In genomic region chr7:2472744-2473143, GRCh38 we compare ENCODE assay signal across 19 cellular contexts. TPM values are rescaled to one million over a fixed set of nuclear protein-coding genes. Genes with fewer than 3 reads are reported as not detected.
DNase-seq lines count a peak whose midpoint lies in the region; ATAC-seq, FAIRE-seq and TF ChIP-seq lines count a peak whose summit lies in the region.
"Had no signal": no experiment of that assay in that cellular context is flagged by ENCODE, and none has a peak within 500 bp of the region (broad histone marks: within the 10 kb centered on the region; RNA-seq: fewer than 3 reads in every experiment).

No MANE protein-coding gene starts in this region.

- H3K27ac ChIP-seq in H1 (ENCODE audit: low read depth, low read length) (no peak overlapping the region), aorta (ENCODE audit: low read depth in 1 of 2, low read length in 2 of 2) (no peak overlapping the region)
- H3K27ac ChIP-seq: Peyer's patch had no signal

- H3K4me1 Mint-ChIP-seq in activated T-helper 17 cell treated with anti-CD3 and anti-CD28 coated beads, Interleukin-2, amount 50 U/mL, for 72 hours = peaks cover 5% of the 10 kb centered on the region
- H3K4me1 Mint-ChIP-seq in endothelial cell (ENCODE audit: unreplicated experiment) = peaks cover 21% of the 10 kb centered on the region

- H3K56ac ChIP-seq in H1 (replicated peaks; ENCODE audit: insufficient read length, low read depth, low read length) = no peak overlapping the region

- H3K4me1 ChIP-seq in H1 (replicated peaks in 1 of 4; ENCODE audit: control insufficient read depth in 3 of 4, insufficient read depth in 4 of 4, low read length in 3 of 4) = peaks cover 0 to 33% (median 21%) of the 10 kb centered on the region in 4 experiments; a peak in 6 of 7 replicates
- no peaks in the 10 kb centered on the region for H3K4me1 ChIP-seq in aorta (ENCODE audit: control insufficient read depth in 1 of 2, insufficient read depth in 2 of 2, low read length in 2 of 2)

- no peak for TF ChIP-seq EP300 in H1 (IDR thresholded peaks at IDR 0.05; ENCODE audit: borderline replicate concordance in 1 of 2, low read depth in 2 of 2, low read length in 2 of 2)

- no peak overlapping the region for H3K4me3 ChIP-seq in H1 (ENCODE audit: extremely low read depth in 1 of 4, insufficient read depth in 2 of 4, low read depth in 3 of 4, low read length in 4 of 4)
- no peak overlapping the region for H3K4me3 ChIP-seq in aorta (ENCODE audit: low read length in 2 of 2)
- H3K4me3 ChIP-seq: Peyer's patch had no signal

- H2BK5ac ChIP-seq in H1 (ENCODE audit: low read depth, low read length) = peak overlapping the region; percentile 3; the same call in 1 of the 2 replicates

- TF ChIP-seq CTCF in H1 (IDR thresholded peaks at IDR 0.05; ENCODE audit: control extremely low read depth in 1 of 3, insufficient read depth in 1 of 3, low read depth in 1 of 3, low read length in 3 of 3) = peak in 2 of 3 experiments; percentile 19 to 25; a peak in 1 of 4 replicates
- TF ChIP-seq CTCF in endothelial cell (IDR thresholded peaks at IDR 0.05; ENCODE audit: unreplicated experiment) = no peak

- intact Hi-C loops in aorta (cut with DNase I) = no loop called here

- peak overlapping the region; percentile 65 for H4K91ac ChIP-seq in H1 (replicated peaks; ENCODE audit: insufficient read length, low read length)

- no peak for FAIRE-seq in H1 (lab: Jason Lieb, UNC)
- FAIRE-seq: GM19239 had no signal

- H3K9me3 ChIP-seq in H1 (ENCODE audit: insufficient read depth in 2 of 2, low read depth in 1 of 2, low read length in 1 of 2) = no peaks in the 10 kb centered on the region
- no peaks in the 10 kb centered on the region for H3K9me3 ChIP-seq in aorta (ENCODE audit: control insufficient read depth, low read length)
- H3K9me3 ChIP-seq: Peyer's patch had no signal

- no peaks in the 10 kb centered on the region; the same call in 1 of the 2 replicates for H3K23me2 ChIP-seq in H1 (ENCODE audit: low read depth, low read length)

- H3K23ac ChIP-seq in H1 (ENCODE audit: insufficient read length) = no peak overlapping the region

- no peak overlapping the region for H4K5ac ChIP-seq in H1 (ENCODE audit: insufficient read length, low read depth, low read length)

- H3K18ac ChIP-seq in H1 (ENCODE audit: extremely low read depth, low read length) = no peak overlapping the region

- no peaks in the 10 kb centered on the region for H3K36me3 Mint-ChIP-seq in activated T-helper 17 cell treated with anti-CD3 and anti-CD28 coated beads, Interleukin-2, amount 50 U/mL, for 72 hours (ENCODE audit: low read depth)
- H3K36me3 Mint-ChIP-seq in endothelial cell (ENCODE audit: low read depth, unreplicated experiment) = peaks cover 4% of the 10 kb centered on the region

- DNase-seq in NCI-H1694 treated with DMSO at 0.1 percent for 48 hours (lab: John Stamatoyannopoulos, UW) (peak; percentile 16), NCI-H1694 (lab: John Stamatoyannopoulos, UW) (no peak), NCI-H2171 (lab: John Stamatoyannopoulos, UW) (peak; percentile 39), H1 (ENCODE audit: low read depth in 1 of 2, low spot score in 2 of 2) (no peak), aorta (no peak), endothelial cell (ENCODE audit: low spot score) (no peak)
- DNase-seq in stimulated activated CD4-positive, alpha-beta T cell treated with anti-CD3 and anti-CD28 coated beads, Interleukin-4, amount 100 ng/mL, for 4 hours = no peak
- DNase-seq: C1 segment of cervical spinal cord, NCI-H1436, NCI-H2081, NCI-H226, NCI-H524 treated with DMSO at 0.1 percent for 48 hours, Peyer's patch, SHP77 had no signal

- no peak overlapping the region for H3K14ac ChIP-seq in H1 (ENCODE audit: insufficient read length)

- WGBS in H1 (ENCODE audit: extremely low coverage in 1 of 2, insufficient coverage in 1 of 2, insufficient read length in 1 of 2, insufficient replicate concordance in 2 of 2, low coverage in 1 of 2, low lambda C conversion rate in 2 of 2, missing lambda C conversion rate in 1 of 2), 2 experiments = 89% methylated on average over 6 of the region's 6 CpGs; no CpG with 5 or more reads in 1 of the 2 experiments
- 84 to 87% methylated on average over 5 to 6 of the region's 6 CpGs for WGBS in aorta, 2 donors

- peak overlapping the region; percentile 90; the same call in 1 of the 2 replicates for H2BK20ac ChIP-seq in H1 (ENCODE audit: low read length)

- TF ChIP-seq POLR2A in H1 (IDR thresholded peaks at IDR 0.05; ENCODE audit: control extremely low read depth in 1 of 2, low read depth in 2 of 2, low read length in 2 of 2) = no peak

- POLR2A ChIA-PET in H1 (lab: Charles Lee; ENCODE audit: partially characterized antibody) = interaction anchor here (0.6 to 1.2 kb wide), 3 partner anchors 9 to 70 kb away, joined by 3 read pairs; partner anchors contain the start of gene CHST12

- H3K9ac ChIP-seq in H1 (replicated peaks in 1 of 4; ENCODE audit: extremely low read depth in 1 of 4, low read depth in 3 of 4, low read length in 3 of 4) = no peak overlapping the region

- no peak overlapping the region for H3K4me3 Mint-ChIP-seq in activated T-helper 17 cell treated with anti-CD3 and anti-CD28 coated beads, Interleukin-2, amount 50 U/mL, for 72 hours
- no peak overlapping the region for H3K4me3 Mint-ChIP-seq in endothelial cell (ENCODE audit: unreplicated experiment)

- no peaks in the 10 kb centered on the region for H4K20me1 ChIP-seq in H1 (replicated peaks in 1 of 2; ENCODE audit: control insufficient read depth in 1 of 2, insufficient read depth in 2 of 2, low read length in 2 of 2)

- H3K27ac Mint-ChIP-seq in activated T-helper 17 cell treated with anti-CD3 and anti-CD28 coated beads, Interleukin-2, amount 50 U/mL, for 72 hours = no peak overlapping the region
- no peak overlapping the region for H3K27ac Mint-ChIP-seq in endothelial cell (ENCODE audit: unreplicated experiment)

- H2AK5ac ChIP-seq in H1 (ENCODE audit: low read depth, low read length) = no peak overlapping the region; the same call in 1 of the 2 replicates

- H3K36me3 ChIP-seq in H1 (ENCODE audit: control insufficient read depth in 2 of 4, insufficient read depth in 4 of 4, low read length in 3 of 4) (no peaks in the 10 kb centered on the region), aorta (ENCODE audit: control insufficient read depth in 1 of 2, insufficient read depth in 2 of 2, low read length in 1 of 2) (no peaks in the 10 kb centered on the region)
- H3K36me3 ChIP-seq: Peyer's patch had no signal

- no peaks in the 10 kb centered on the region for H3K79me2 ChIP-seq in H1 (ENCODE audit: control insufficient read depth in 1 of 2, insufficient read depth in 2 of 2, low read length in 2 of 2)

- H3K4ac ChIP-seq in H1 (replicated peaks; ENCODE audit: insufficient read length, low read depth, low read length) = peak overlapping the region; percentile 94

- no peaks in the 10 kb centered on the region for H3K79me1 ChIP-seq in H1 (ENCODE audit: low read depth, low read length)

- no peaks in the 10 kb centered on the region; a peak in 2 of 7 replicates for H3K27me3 ChIP-seq in H1 (replicated peaks in 1 of 4; ENCODE audit: control insufficient read depth in 3 of 4, extremely low read depth in 1 of 4, insufficient read depth in 3 of 4, low read length in 3 of 4)
- no peaks in the 10 kb centered on the region for H3K27me3 ChIP-seq in aorta (ENCODE audit: control insufficient read depth in 1 of 2, insufficient read depth in 2 of 2, low read length in 1 of 2)
- H3K27me3 ChIP-seq: Peyer's patch had no signal

- ATAC-seq in aorta (ENCODE audit: low FRiP score) = no peak
- no peak for ATAC-seq in activated T-helper 17 cell treated with anti-CD3 and anti-CD28 coated beads, Interleukin-2, amount 50 U/mL, for 72 hours (replicated peaks)

- H4K8ac ChIP-seq in H1 (ENCODE audit: extremely low read depth, insufficient read depth, low read length) = no peak overlapping the region

- peak overlapping the region; percentile 45; the same call in 1 of the 2 replicates for H2BK12ac ChIP-seq in H1 (ENCODE audit: low read depth, low read length)

- CTCF ChIA-PET in H1 (lab: Charles Lee; ENCODE audit: partially characterized antibody) = interaction anchor here (0.6 to 15.9 kb wide), 7 partner anchors 14 to 945 kb away, joined by 3 to 266 read pairs (median 4); no protein-coding TSS in a partner anchor

- H3K27me3 Mint-ChIP-seq in activated T-helper 17 cell treated with anti-CD3 and anti-CD28 coated beads, Interleukin-2, amount 50 U/mL, for 72 hours = peaks cover 3% of the 10 kb centered on the region
- peaks cover 9% of the 10 kb centered on the region for H3K27me3 Mint-ChIP-seq in endothelial cell (ENCODE audit: unreplicated experiment)

- no peak overlapping the region for H2AFZ ChIP-seq in H1 (ENCODE audit: low read length)

- no peak overlapping the region for H2BK15ac ChIP-seq in H1 (ENCODE audit: low read length)

- no peak overlapping the region for H2BK120ac ChIP-seq in H1 (replicated peaks; ENCODE audit: low read depth, low read length)

- TF ChIP-seq RAD21 in H1 (IDR thresholded peaks at IDR 0.05 in 1 of 2, conservative IDR thresholded peaks at IDR 0.05 in 1 of 2; ENCODE audit: low read depth in 2 of 2, low read length in 2 of 2) = peak; percentile 10 to 34; a peak in 1 of 4 replicates

- H3K4me2 ChIP-seq in H1 (ENCODE audit: insufficient read depth in 1 of 2, low read depth in 2 of 2, low read length in 2 of 2) = no peak overlapping the region

- H3K9me3 Mint-ChIP-seq in activated T-helper 17 cell treated with anti-CD3 and anti-CD28 coated beads, Interleukin-2, amount 50 U/mL, for 72 hours = no peaks in the 10 kb centered on the region
- no peaks in the 10 kb centered on the region for H3K9me3 Mint-ChIP-seq in endothelial cell (ENCODE audit: unreplicated experiment)

RNA-seq across cellular contexts. Expression of gene GRIFIN, which starts 3.5 kb away (rescaled TPM):
- total RNA-seq in H1 (2021; fragmentation: NEBNext Ultra II Directional; extraction: Animal tissue kit (Norgen Biotek cat#: 25700)) = not detected in 2 replicates
- polyA plus RNA-seq in H1 (2011; rRNA removed) (not detected in 2 replicates), aorta (not detected)
- polyA plus RNA-seq in H1 (2011; cell fraction: cytosol; rRNA removed) = not detected
- polyA plus RNA-seq in H1 (2011; cell fraction: nucleus; rRNA removed) = not detected
- not detected in 4 replicates for polyA plus RNA-seq in H1 (2012, experiment 1 of 2)
- polyA plus RNA-seq in H1 (2012, experiment 2 of 2) = not detected
- polyA plus RNA-seq in H1 (2013, experiment 1 of 2) = not detected
- polyA plus RNA-seq in H1 (2013, experiment 2 of 2) = not detected
- not detected in 2 replicates for polyA minus RNA-seq in H1 (2011; rRNA and poly(A)+ RNA removed)
- not detected for polyA minus RNA-seq in H1 (2011; cell fraction: cytosol; rRNA and poly(A)+ RNA removed)
- polyA minus RNA-seq in H1 (2011; cell fraction: nucleus; rRNA and poly(A)+ RNA removed) = not detected
- total RNA-seq in aorta (not detected), endothelial cell (ENCODE audit: unreplicated experiment) (not detected)
- total RNA-seq in activated T-helper 17 cell treated with anti-CD3 and anti-CD28 coated beads, Interleukin-2, amount 50 U/mL, for 72 hours = not detected
- total RNA-seq: A172; M059J; Peyer's patch; T-helper 1 cell treated with Interleukin-12 subunit alpha and Interleukin-12 subunit beta and Interleukin-4 antibody, amounts not matched to agents 30 ng/mL and 1 ng/mL, for 36 hours had no signal

RNA-seq across cellular contexts. Expression of gene LFNG, which starts 46.8 kb away (rescaled TPM):
- total RNA-seq in H1 (2021; fragmentation: NEBNext Ultra II Directional; extraction: Animal tissue kit (Norgen Biotek cat#: 25700)) = 28.9 and 31.6 TPM in 2 replicates
- polyA plus RNA-seq in H1 (2011; rRNA removed) (35.6 and 53.0 TPM in 2 replicates), aorta (1 to 10 TPM; 2.3 to 5.8 TPM)
- polyA plus RNA-seq in H1 (2011; cell fraction: cytosol; rRNA removed) = 34.6 TPM
- 59.9 TPM for polyA plus RNA-seq in H1 (2011; cell fraction: nucleus; rRNA removed)
- polyA plus RNA-seq in H1 (2012, experiment 1 of 2) = 25.2 to 37.3 TPM (median 35.0 TPM) in 4 replicates
- 31.6 TPM for polyA plus RNA-seq in H1 (2012, experiment 2 of 2)
- 26.6 TPM for polyA plus RNA-seq in H1 (2013, experiment 1 of 2)
- 29.4 TPM for polyA plus RNA-seq in H1 (2013, experiment 2 of 2)
- 15.4 and 17.4 TPM in 2 replicates for polyA minus RNA-seq in H1 (2011; rRNA and poly(A)+ RNA removed)
- polyA minus RNA-seq in H1 (2011; cell fraction: cytosol; rRNA and poly(A)+ RNA removed) = 36.6 TPM
- 37.5 TPM for polyA minus RNA-seq in H1 (2011; cell fraction: nucleus; rRNA and poly(A)+ RNA removed)
- total RNA-seq in aorta (10 to 100 TPM; 14.0 to 30.6 TPM), endothelial cell (ENCODE audit: unreplicated experiment) (83.5 TPM)
- 10 to 100 TPM; 42.6 to 48.8 TPM for total RNA-seq in activated T-helper 17 cell treated with anti-CD3 and anti-CD28 coated beads, Interleukin-2, amount 50 U/mL, for 72 hours

Comparison
In these comparisons a context has a peak if more than half of its experiments do, and no peak if none do; other contexts are left out.
1. DNase-seq: peak in NCI-H1694 treated with DMSO at 0.1 percent for 48 hours (single experiment) and NCI-H2171 (single experiment); none in NCI-H1694 (single experiment), H1 (0 of 2), aorta (0 of 2), stimulated activated CD4-positive, alpha-beta T cell treated with anti-CD3 and anti-CD28 coated beads, Interleukin-4, amount 100 ng/mL, for 4 hours (0 of 2) and endothelial cell (single experiment).